10 cellular contexts compared by ENCODE assay signal in the genomic region with DNA sequence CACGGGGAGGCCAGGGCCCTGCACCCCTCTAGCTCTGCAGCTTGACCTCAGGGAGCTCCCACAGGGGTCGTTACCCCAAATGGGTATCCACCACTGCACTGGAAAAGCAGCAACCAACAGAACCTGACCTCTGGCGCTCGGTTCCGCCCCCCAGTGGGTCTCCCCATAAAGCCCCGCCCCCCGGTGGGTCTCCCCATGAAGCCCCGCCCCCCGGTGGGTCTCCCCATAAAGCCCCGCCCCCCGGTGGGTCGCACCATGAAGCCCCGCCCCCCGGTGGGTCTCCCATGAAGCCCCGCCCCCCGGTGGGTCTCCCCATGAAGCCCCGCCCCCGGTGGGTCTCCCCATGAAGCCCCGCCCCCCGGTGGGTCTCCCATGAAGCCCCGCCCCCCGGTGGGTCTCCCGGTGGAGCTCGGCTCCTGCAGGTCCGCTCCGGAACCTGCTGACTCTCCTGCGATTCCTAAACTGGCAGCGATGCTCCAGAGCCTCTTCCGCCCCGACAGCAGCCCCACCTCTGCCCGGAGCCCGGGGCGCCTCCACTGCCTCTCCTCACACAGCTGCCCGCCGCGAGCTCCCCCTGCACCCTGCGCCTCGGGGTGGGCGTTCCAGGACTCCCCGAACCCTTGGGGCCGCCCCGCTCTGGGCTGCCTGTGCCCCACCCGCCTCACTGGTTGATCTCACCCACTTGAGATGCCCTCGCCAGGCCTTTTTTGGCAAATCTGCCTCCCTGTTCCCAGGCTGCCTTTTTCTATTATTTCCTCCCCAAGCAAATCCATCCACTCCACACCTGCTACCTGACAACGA. TPM values are rescaled to one million over a fixed set of nuclear protein-coding genes. Genes with fewer than 3 reads are reported as not detected.
DNase-seq lines count a peak whose midpoint lies in the region; ATAC-seq and TF ChIP-seq lines count a peak whose summit lies in the region.
"Had no signal": no experiment of that assay in that cellular context is flagged by ENCODE, and none has a peak within 500 bp of the region (broad histone marks: within the 10 kb centered on the region; RNA-seq: fewer than 3 reads in every experiment).

No MANE protein-coding gene starts in this region.

- H3K27ac ChIP-seq in foreskin keratinocyte: no peak overlapping the region

- H3K4me1 ChIP-seq in foreskin keratinocyte: no peaks in the 10 kb centered on the region
- H3K4me1 ChIP-seq: Caco-2 had no signal

- H3K4me3 ChIP-seq in foreskin fibroblast (ENCODE audit: low read depth in 1 of 2, low read length in 2 of 2): no peak overlapping the region

- ATAC-seq in foreskin keratinocyte (peak; percentile 37), HG03378 (IDR thresholded peaks at IDR 0.05; ENCODE audit: unreplicated experiment) (no peak)

- peaks cover 4% of the 10 kb centered on the region for H3K27me3 ChIP-seq in foreskin keratinocyte

- peak; percentile 48 for DNase-seq in stimulated activated CD4-positive, alpha-beta T cell treated with anti-CD3 and anti-CD28 coated beads, Interleukin-15, amount 100 ng/mL, for 24 hours
- DNase-seq in stimulated activated CD4-positive, alpha-beta T cell treated with anti-CD3 and anti-CD28 coated beads, Interleukin-12 subunit alpha, Interleukin-12 subunit beta, amount 100 ng/mL, for 4 hours: no peak
- DNase-seq in NCI-H526 (lab: John Stamatoyannopoulos, UW) (peak; percentile 35 to 77), foreskin keratinocyte (no peak), foreskin fibroblast (no peak), NCI-H345 treated with DMSO at 0.1 percent for 48 hours (lab: John Stamatoyannopoulos, UW; ENCODE audit: unreplicated experiment) (no peak), SIG-M5 treated with dmso at 0.1 percent for 504 hours (lab: John Stamatoyannopoulos, UW; ENCODE audit: unreplicated experiment) (no peak)
- DNase-seq: amniotic stem cell had no signal

- TF ChIP-seq CTCF in foreskin keratinocyte (conservative IDR thresholded peaks at IDR 0.05) (no peak), foreskin fibroblast (IDR thresholded peaks at IDR 0.05; ENCODE audit: low read depth, low read length) (no peak)

RNA-seq across cellular contexts. Expression of gene SLC2A4RG, which starts 12.1 kb away (rescaled TPM):
- total RNA-seq in foreskin keratinocyte: 53.2 and 57.0 TPM in 2 replicates
- polyA plus RNA-seq in foreskin keratinocyte: 89.1 and 100 TPM in 2 replicates

RNA-seq across cellular contexts. Expression of gene LIME1, which starts 15.2 kb away (rescaled TPM):
- total RNA-seq in foreskin keratinocyte: 2.4 and 3.3 TPM in 2 replicates
- polyA plus RNA-seq in foreskin keratinocyte: 4.4 and 5.3 TPM in 2 replicates

RNA-seq across cellular contexts. Expression of gene ZGPAT, which starts 43.8 kb away (rescaled TPM):
- total RNA-seq in foreskin keratinocyte: 17.1 and 20.9 TPM in 2 replicates
- polyA plus RNA-seq in foreskin keratinocyte: 23.3 and 24.8 TPM in 2 replicates

RNA-seq across cellular contexts. Expression of gene ARFRP1, which starts 43.9 kb away (rescaled TPM):
- total RNA-seq in foreskin keratinocyte: 32.3 and 39.2 TPM in 2 replicates
- 43.5 and 49.0 TPM in 2 replicates for polyA plus RNA-seq in foreskin keratinocyte

RNA-seq across cellular contexts. Expression of gene TNFRSF6B, which starts 55.2 kb away (rescaled TPM):
- 189 and 224 TPM in 2 replicates for total RNA-seq in foreskin keratinocyte
- polyA plus RNA-seq in foreskin keratinocyte: 245 and 287 TPM in 2 replicates
- total RNA-seq: Caco-2 had no signal

Comparison
In these comparisons a context has a peak if more than half of its experiments do, and no peak if none do; other contexts are left out.
1. DNase-seq: peak in stimulated activated CD4-positive, alpha-beta T cell treated with anti-CD3 and anti-CD28 coated beads, Interleukin-15, amount 100 ng/mL, for 24 hours (single experiment) and NCI-H526 (2 of 2); none in stimulated activated CD4-positive, alpha-beta T cell treated with anti-CD3 and anti-CD28 coated beads, Interleukin-12 subunit alpha, Interleukin-12 subunit beta, amount 100 ng/mL, for 4 hours (single experiment), foreskin keratinocyte (0 of 2), foreskin fibroblast (0 of 2), NCI-H345 treated with DMSO at 0.1 percent for 48 hours (single experiment) and SIG-M5 treated with dmso at 0.1 percent for 504 hours (single experiment).